9 cellular contexts compared by ENCODE assay signal in genomic region chr1:243482237-243483022, GRCh38.
DNase-seq lines count a peak whose midpoint lies in the region; ATAC-seq and TF ChIP-seq lines count a peak whose summit lies in the region.
"Had no signal": no experiment of that assay in that cellular context is flagged by ENCODE, and none has a peak within 500 bp of the region (broad histone marks: within the 10 kb centered on the region; RNA-seq: fewer than 3 reads in every experiment).

No MANE protein-coding gene starts in this region.

- peak; percentile 33 for ATAC-seq in central memory CD8-positive, alpha-beta T cell (replicated peaks; ENCODE audit: extremely low read depth, poor library complexity, severe bottlenecking)
- ATAC-seq in lung (ENCODE audit: insufficient read depth, low FRiP score) (no peak), HG02970 (IDR thresholded peaks at IDR 0.05; ENCODE audit: low FRiP score, unreplicated experiment) (no peak)

- DNase-seq in DMS 273 treated with DMSO at 0.1 percent for 48 hours (lab: John Stamatoyannopoulos, UW) (peak; percentile 89), NCI-H2171 treated with DMSO at 0.1 percent for 48 hours (lab: John Stamatoyannopoulos, UW) (peak; percentile 88), lung (ENCODE audit: low spot score) (no peak), vagina (ENCODE audit: extremely low spot score in 2 of 2) (no peak), CD1c-positive myeloid dendritic cell (ENCODE audit: extremely low spot score) (no peak)
- DNase-seq in central memory CD8-positive, alpha-beta T cell (ENCODE audit: low spot score in 2 of 2) = no peak
- DNase-seq in activated CD4-positive, CD25-positive, alpha-beta regulatory T cell (lab: John Stamatoyannopoulos, UW) = no peak

- H3K4me1 ChIP-seq in lung (ENCODE audit: control insufficient read depth in 2 of 2, insufficient read depth in 2 of 2, low read length in 2 of 2) (peaks cover 5 to 7% of the 10 kb centered on the region in 2 donors), vagina (peaks cover 23% of the 10 kb centered on the region)

- peaks cover 6% of the 10 kb centered on the region for H3K9me3 Mint-ChIP-seq in central memory CD8-positive, alpha-beta T cell

- H3K4me3 Mint-ChIP-seq in central memory CD8-positive, alpha-beta T cell = peak overlapping the region; percentile 77

- H3K36me3 ChIP-seq in lung (ENCODE audit: control insufficient read depth in 2 of 2, insufficient read depth in 2 of 2, low read length in 2 of 2) (peaks cover 0 to 4% of the 10 kb centered on the region in 2 donors), vagina (no peaks in the 10 kb centered on the region)

- intact Hi-C loops in vagina (cut with DNase I) = no loop called here

- peaks cover 19% of the 10 kb centered on the region for H3K4me1 Mint-ChIP-seq in central memory CD8-positive, alpha-beta T cell

- H3K27me3 Mint-ChIP-seq in central memory CD8-positive, alpha-beta T cell = no peaks in the 10 kb centered on the region

- H3K4me3 ChIP-seq in lung (peak overlapping the region; percentile 2), vagina (peak overlapping the region; percentile 37 to 38)

- no peaks in the 10 kb centered on the region for H3K27me3 ChIP-seq in lung (ENCODE audit: control insufficient read depth, insufficient read depth)
- H3K27me3 ChIP-seq in vagina = no peaks in the 10 kb centered on the region

- WGBS in lung, 2 donors = 23 to 36% methylated on average over 24 of the region's 24 CpGs

- TF ChIP-seq CTCF in lung (IDR thresholded peaks at IDR 0.05; ENCODE audit: control extremely low read depth, extremely low read depth) (no peak), vagina (IDR thresholded peaks at IDR 0.05) (no peak)

- H3K9me3 ChIP-seq in lung (ENCODE audit: control insufficient read depth in 2 of 2, insufficient read depth in 1 of 2, low read length in 1 of 2) (no peaks in the 10 kb centered on the region), vagina (no peaks in the 10 kb centered on the region)

- peaks cover 17% of the 10 kb centered on the region for H3K36me3 Mint-ChIP-seq in central memory CD8-positive, alpha-beta T cell (ENCODE audit: insufficient read depth)

- peak overlapping the region; percentile 74 for H3K27ac Mint-ChIP-seq in central memory CD8-positive, alpha-beta T cell (ENCODE audit: low read depth)

- TF ChIP-seq POLR2A in vagina (IDR thresholded peaks at IDR 0.05) = no peak

- H3K27ac ChIP-seq in lung (ENCODE audit: low read depth in 1 of 2, low read length in 1 of 2) = no peak overlapping the region
- H3K27ac ChIP-seq in vagina = peak overlapping the region; percentile 0
- H3K27ac ChIP-seq: HL-60 had no signal

Comparison
In these comparisons a context has a peak if more than half of its experiments do, and no peak if none do; other contexts are left out.
1. DNase-seq: peak in DMS 273 treated with DMSO at 0.1 percent for 48 hours (single experiment) and NCI-H2171 treated with DMSO at 0.1 percent for 48 hours (single experiment); none in central memory CD8-positive, alpha-beta T cell (0 of 2), lung (single experiment), vagina (0 of 2), CD1c-positive myeloid dendritic cell (single experiment) and activated CD4-positive, CD25-positive, alpha-beta regulatory T cell (0 of 4).